In the genomic region with DNA sequence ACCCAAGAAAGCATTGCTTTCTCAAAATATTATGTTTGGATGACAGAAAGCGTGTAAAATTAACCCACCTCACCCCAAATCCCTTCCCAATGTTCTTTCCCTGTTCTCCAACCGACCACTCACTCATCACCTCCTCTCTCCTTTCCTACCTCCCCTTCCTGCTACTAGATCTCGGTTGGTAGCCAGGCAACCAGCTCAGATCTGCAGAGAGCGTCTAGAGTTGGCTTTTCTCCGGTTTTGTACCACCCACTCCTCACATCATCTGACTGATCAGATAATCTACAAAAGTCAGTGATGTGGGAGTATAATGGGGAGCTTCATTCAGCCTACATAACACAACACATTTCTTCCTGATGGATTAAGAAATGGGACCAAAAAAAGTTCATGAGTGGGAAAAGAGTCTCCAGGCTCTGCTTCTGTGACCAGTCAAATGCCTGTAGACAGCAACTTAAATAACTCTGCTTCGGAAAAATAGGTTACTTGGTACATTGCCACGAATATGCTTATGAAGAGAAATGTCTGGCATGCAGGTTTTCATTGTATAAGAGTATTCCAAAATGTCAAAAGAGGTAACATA, we compare ENCODE assay signal across 24 cellular contexts.
DNase-seq lines count a peak whose midpoint lies in the region; ATAC-seq and TF ChIP-seq lines count a peak whose summit lies in the region.
"Had no signal": no experiment of that assay in that cellular context is flagged by ENCODE, and none has a peak within 500 bp of the region (broad histone marks: within the 10 kb centered on the region; RNA-seq: fewer than 3 reads in every experiment).

No MANE protein-coding gene starts in this region.

- TF ChIP-seq POLR2A in spleen (IDR thresholded peaks at IDR 0.05): no peak

- no peaks in the 10 kb centered on the region for H3K79me1 ChIP-seq in mesenchymal stem cell (replicated peaks; ENCODE audit: low read length, poor library complexity, severe bottlenecking)

- H2BK12ac ChIP-seq in mesenchymal stem cell (ENCODE audit: low read length in 2 of 2): no peak overlapping the region

- no peak overlapping the region for H3K18ac ChIP-seq in mesenchymal stem cell (ENCODE audit: low read depth in 1 of 2, low read length in 2 of 2)

- H2BK15ac ChIP-seq in mesenchymal stem cell (ENCODE audit: low read depth, poor library complexity, severe bottlenecking): no peak overlapping the region

- no peaks in the 10 kb centered on the region for H3K9me3 Mint-ChIP-seq in GM23338

- H3K4me1 ChIP-seq in GM23338 (ENCODE audit: insufficient read depth) (peaks cover 40% of the 10 kb centered on the region), stomach smooth muscle (ENCODE audit: control insufficient read depth, insufficient read depth, low read length) (peaks cover 18% of the 10 kb centered on the region), mesenchymal stem cell (ENCODE audit: control insufficient read depth, insufficient read depth, low read depth, low read length) (peaks cover 4% of the 10 kb centered on the region), spleen (no peaks in the 10 kb centered on the region)
- H3K4me1 ChIP-seq: Caco-2 had no signal

- H3K36me3 ChIP-seq in GM23338 (ENCODE audit: insufficient read depth) (no peaks in the 10 kb centered on the region), stomach smooth muscle (ENCODE audit: control insufficient read depth in 2 of 2, insufficient read depth in 2 of 2, low read length in 2 of 2) (no peaks in the 10 kb centered on the region), mesenchymal stem cell (ENCODE audit: control insufficient read depth in 1 of 2, insufficient read depth in 2 of 2, low read depth in 1 of 2, low read length in 2 of 2) (peaks cover 0 to 30% of the 10 kb centered on the region in 2 experiments), spleen (no peaks in the 10 kb centered on the region)

- no peak overlapping the region for H2BK120ac ChIP-seq in mesenchymal stem cell (ENCODE audit: low read depth, low read length)

- H4K20me1 ChIP-seq in GM23338 (replicated peaks; ENCODE audit: insufficient read depth): no peaks in the 10 kb centered on the region

- no peaks in the 10 kb centered on the region for H3K27me3 ChIP-seq in GM23338 (ENCODE audit: insufficient read depth)
- no peaks in the 10 kb centered on the region for H3K27me3 ChIP-seq in stomach smooth muscle (ENCODE audit: control insufficient read depth in 1 of 2, insufficient read depth in 2 of 2, low read length in 2 of 2)
- no peaks in the 10 kb centered on the region for H3K27me3 ChIP-seq in mesenchymal stem cell (ENCODE audit: control insufficient read depth in 1 of 2, insufficient read depth in 1 of 2, low read length in 2 of 2)
- peaks cover 0 to 7% (median 0%) of the 10 kb centered on the region in 7 donors for H3K27me3 ChIP-seq in spleen (replicated peaks in 1 of 7)

- no peak overlapping the region for H4K91ac ChIP-seq in mesenchymal stem cell (ENCODE audit: low read length)

- H3K4me2 ChIP-seq in GM23338 (no peak overlapping the region), mesenchymal stem cell (ENCODE audit: low read length, poor library complexity, severe bottlenecking) (no peak overlapping the region)

- H3K4me1 Mint-ChIP-seq in GM23338: peaks cover 54% of the 10 kb centered on the region
- H3K4me1 Mint-ChIP-seq: CD4-positive, alpha-beta memory T cell had no signal

- TF ChIP-seq CTCF in GM23338 (conservative IDR thresholded peaks at IDR 0.05; ENCODE audit: low read depth in 2 of 2) (no peak), spleen (IDR thresholded peaks at IDR 0.05 in 8 of 11, conservative IDR thresholded peaks at IDR 0.05 in 3 of 11) (no peak), foreskin fibroblast (IDR thresholded peaks at IDR 0.05; ENCODE audit: low read depth, low read length) (no peak)

- intact Hi-C loops in spleen (cut with DNase I; ENCODE audit: low total_unique reads): no loop called here

- H3K27ac Mint-ChIP-seq in GM23338: peak overlapping the region; percentile 70
- H3K27ac Mint-ChIP-seq: CD4-positive, alpha-beta memory T cell had no signal

- H3K36me3 Mint-ChIP-seq in GM23338 (ENCODE audit: low read depth): peaks cover 35% of the 10 kb centered on the region
- H3K36me3 Mint-ChIP-seq: CD4-positive, alpha-beta memory T cell had no signal

- H3K27me3 Mint-ChIP-seq in GM23338 (ENCODE audit: insufficient read depth, low read depth, poor library complexity): peaks cover 2% of the 10 kb centered on the region

- H3F3A ChIP-seq in GM23338 (replicated peaks; ENCODE audit: low read depth): peaks cover 3% of the 10 kb centered on the region; the same call in 1 of the 2 replicates

- no peak overlapping the region for H3K14ac ChIP-seq in mesenchymal stem cell (ENCODE audit: low read length in 2 of 2)

- DNase-seq in GM23338 (ENCODE audit: low spot score) (no peak), caudate nucleus (lab: John Stamatoyannopoulos, UW) (peak in 39 of 61 donors; percentile 7 to 91 (median 40)), inferior parietal cortex (ENCODE audit: extremely low spot score) (peak; percentile 57), mesenchymal stem cell (no peak), spleen (no peak), foreskin fibroblast (no peak)
- DNase-seq: AML-193; Caco-2; CD4-positive, alpha-beta memory T cell; GF-D8; GOT3; Karpas-422; MV-4-11; NCI-H1105; NCI-H1436 treated with DMSO at 0.1 percent for 48 hours; NCI-H187 treated with DMSO at 0.1 percent for 48 hours; NCI-H446 treated with DMSO at 0.1 percent for 48 hours; NCI-H526; NCI-H82; SHP77 treated with DMSO at 0.1 percent for 48 hours had no signal

- no peak overlapping the region for H4K8ac ChIP-seq in mesenchymal stem cell (ENCODE audit: low read length)

- no peak overlapping the region for H2AFZ ChIP-seq in GM23338
- H2AFZ ChIP-seq in mesenchymal stem cell (ENCODE audit: low read depth, low read length): no peak overlapping the region

- H3K27ac ChIP-seq in GM23338 (ENCODE audit: low read depth) (no peak overlapping the region), caudate nucleus (ENCODE audit: low read depth, low read length) (peak overlapping the region; percentile 4), stomach smooth muscle (ENCODE audit: low read length) (peak overlapping the region; percentile 19), mesenchymal stem cell (ENCODE audit: low read length, poor library complexity, severe bottlenecking) (no peak overlapping the region), spleen (no peak overlapping the region)

- H3K9me3 ChIP-seq in stomach smooth muscle (ENCODE audit: control insufficient read depth in 2 of 2, low read length in 2 of 2): no peaks in the 10 kb centered on the region
- no peaks in the 10 kb centered on the region for H3K9me3 ChIP-seq in mesenchymal stem cell (ENCODE audit: control insufficient read depth, low read length)
- H3K9me3 ChIP-seq in spleen: no peaks in the 10 kb centered on the region
- H3K9me3 ChIP-seq: Caco-2 had no signal

- peaks cover 31% of the 10 kb centered on the region for H3K79me2 ChIP-seq in GM23338 (replicated peaks; ENCODE audit: insufficient read depth)

- H3K9ac ChIP-seq in stomach smooth muscle (ENCODE audit: low read length in 2 of 2) (no peak overlapping the region), mesenchymal stem cell (ENCODE audit: low read length) (no peak overlapping the region)

- no peak overlapping the region for H3K4me3 ChIP-seq in GM23338
- H3K4me3 ChIP-seq in stomach smooth muscle (ENCODE audit: low read length in 2 of 2): peak overlapping the region; percentile 10 to 24
- H3K4me3 ChIP-seq in mesenchymal stem cell (ENCODE audit: insufficient read depth in 1 of 2, low read depth in 1 of 2, low read length in 2 of 2): no peak overlapping the region
- H3K4me3 ChIP-seq in spleen: no peak overlapping the region
- H3K4me3 ChIP-seq in foreskin fibroblast (ENCODE audit: low read depth in 1 of 2, low read length in 2 of 2): no peak overlapping the region

- ATAC-seq in GM23338 (no peak), HG03457 (IDR thresholded peaks at IDR 0.05; ENCODE audit: unreplicated experiment) (no peak)
- ATAC-seq: HCT116, HepG2 had no signal

- WGBS in mesenchymal stem cell: 77% methylated on average over 5 of the region's 7 CpGs
- 68 to 80% (median 70%) methylated on average over 7 of the region's 7 CpGs for WGBS in spleen, 5 donors

- no peak overlapping the region for H3K4me3 Mint-ChIP-seq in GM23338
- H3K4me3 Mint-ChIP-seq: CD4-positive, alpha-beta memory T cell had no signal

- no peak overlapping the region for H3K4ac ChIP-seq in mesenchymal stem cell (ENCODE audit: low read depth in 1 of 2, low read length in 2 of 2)

- no peak overlapping the region for H2AK5ac ChIP-seq in mesenchymal stem cell (ENCODE audit: low read length, severe bottlenecking)

- no peak overlapping the region for H2BK5ac ChIP-seq in mesenchymal stem cell (ENCODE audit: low read depth, low read length, poor library complexity, severe bottlenecking)

- H3K23ac ChIP-seq in mesenchymal stem cell (ENCODE audit: low read length in 2 of 2): no peak overlapping the region

- 0 out of 2 replicates have a peak, but pooled peaks cover 4% of the 10 kb centered on the region for H3K9me2 ChIP-seq in GM23338 (ENCODE audit: insufficient read depth)

TF ChIP-seq in GM23338, 12 proteins besides CTCF, POLR2A, EP300 and RAD21 (continues in another document):
- TF ChIP-seq ZNF331 (CRISPR knock-in tag; IDR thresholded peaks at IDR 0.05; ENCODE audit: low read depth): no peak
- no peak for TF ChIP-seq NANOG (IDR thresholded peaks at IDR 0.05; ENCODE audit: borderline replicate concordance)
- TF ChIP-seq, protein P1, sequence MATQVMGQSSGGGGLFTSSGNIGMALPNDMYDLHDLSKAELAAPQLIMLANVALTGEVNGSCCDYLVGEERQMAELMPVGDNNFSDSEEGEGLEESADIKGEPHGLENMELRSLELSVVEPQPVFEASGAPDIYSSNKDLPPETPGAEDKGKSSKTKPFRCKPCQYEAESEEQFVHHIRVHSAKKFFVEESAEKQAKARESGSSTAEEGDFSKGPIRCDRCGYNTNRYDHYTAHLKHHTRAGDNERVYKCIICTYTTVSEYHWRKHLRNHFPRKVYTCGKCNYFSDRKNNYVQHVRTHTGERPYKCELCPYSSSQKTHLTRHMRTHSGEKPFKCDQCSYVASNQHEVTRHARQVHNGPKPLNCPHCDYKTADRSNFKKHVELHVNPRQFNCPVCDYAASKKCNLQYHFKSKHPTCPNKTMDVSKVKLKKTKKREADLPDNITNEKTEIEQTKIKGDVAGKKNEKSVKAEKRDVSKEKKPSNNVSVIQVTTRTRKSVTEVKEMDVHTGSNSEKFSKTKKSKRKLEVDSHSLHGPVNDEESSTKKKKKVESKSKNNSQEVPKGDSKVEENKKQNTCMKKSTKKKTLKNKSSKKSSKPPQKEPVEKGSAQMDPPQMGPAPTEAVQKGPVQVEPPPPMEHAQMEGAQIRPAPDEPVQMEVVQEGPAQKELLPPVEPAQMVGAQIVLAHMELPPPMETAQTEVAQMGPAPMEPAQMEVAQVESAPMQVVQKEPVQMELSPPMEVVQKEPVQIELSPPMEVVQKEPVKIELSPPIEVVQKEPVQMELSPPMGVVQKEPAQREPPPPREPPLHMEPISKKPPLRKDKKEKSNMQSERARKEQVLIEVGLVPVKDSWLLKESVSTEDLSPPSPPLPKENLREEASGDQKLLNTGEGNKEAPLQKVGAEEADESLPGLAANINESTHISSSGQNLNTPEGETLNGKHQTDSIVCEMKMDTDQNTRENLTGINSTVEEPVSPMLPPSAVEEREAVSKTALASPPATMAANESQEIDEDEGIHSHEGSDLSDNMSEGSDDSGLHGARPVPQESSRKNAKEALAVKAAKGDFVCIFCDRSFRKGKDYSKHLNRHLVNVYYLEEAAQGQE (IDR thresholded peaks at IDR 0.05; ENCODE audit: unreplicated experiment): no peak
- TF ChIP-seq STAT1 (IDR thresholded peaks at IDR 0.05; ENCODE audit: unreplicated experiment): no peak

Comparison
In these comparisons a context has a peak if more than half of its experiments do, and no peak if none do; other contexts are left out.
1. DNase-seq: peak in caudate nucleus (39 of 61) and inferior parietal cortex (single experiment); none in GM23338 (single experiment), mesenchymal stem cell (single experiment), spleen (single experiment) and foreskin fibroblast (0 of 2).
2. H3K27ac ChIP-seq: peak in caudate nucleus (single experiment) and stomach smooth muscle (single experiment); none in GM23338 (single experiment), mesenchymal stem cell (single experiment) and spleen (0 of 8).
3. H3K4me3 ChIP-seq: peak in stomach smooth muscle (2 of 2); none in GM23338 (single experiment), mesenchymal stem cell (0 of 2), spleen (0 of 8) and foreskin fibroblast (0 of 2).